Comparison of ENCODE assay signal across 2 cellular contexts in the genomic region with DNA sequence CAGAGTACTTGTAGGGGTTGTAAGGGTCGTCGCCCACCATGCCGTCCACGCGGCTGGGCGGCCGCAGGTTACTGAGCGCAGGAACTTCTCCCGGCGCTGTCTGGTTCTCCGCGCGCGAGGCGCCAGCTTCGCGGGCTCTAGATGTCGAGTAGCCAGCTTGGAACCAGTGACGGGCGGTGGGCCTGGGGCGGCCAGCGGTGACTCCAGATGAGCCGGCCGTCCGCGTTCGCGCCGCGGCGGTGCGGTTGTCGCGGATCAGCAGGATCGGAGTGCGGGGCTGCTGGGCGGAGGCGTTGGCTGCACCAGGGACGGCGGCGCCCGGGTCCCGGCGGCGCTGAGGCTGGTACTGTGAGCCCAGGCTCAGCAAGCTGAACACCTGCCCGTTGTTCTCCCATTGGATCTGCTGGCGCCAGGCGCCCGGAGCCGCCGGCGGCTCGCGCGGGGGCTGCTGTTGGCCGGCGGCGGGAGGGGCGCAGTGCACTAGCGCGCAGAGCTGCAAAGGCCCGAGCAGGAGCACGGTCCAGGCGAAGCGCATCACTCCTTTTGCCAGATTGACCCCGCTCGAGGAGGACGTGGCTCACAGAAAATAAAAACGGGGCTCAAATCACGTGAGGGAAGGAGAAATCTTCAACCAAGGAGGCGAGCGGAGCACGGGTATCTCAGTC.
TF ChIP-seq lines count a peak whose summit lies in the region.

No MANE protein-coding gene starts in this region.

TF ChIP-seq in A549, 52 proteins besides CTCF, POLR2A, EP300 and RAD21:
- no peak for TF ChIP-seq CEBPB (IDR thresholded peaks at IDR 0.05)
- TF ChIP-seq NPAS2 (CRISPR knock-in tag; IDR thresholded peaks at IDR 0.05; ENCODE audit: borderline replicate concordance), result no peak
- TF ChIP-seq, protein P1, sequence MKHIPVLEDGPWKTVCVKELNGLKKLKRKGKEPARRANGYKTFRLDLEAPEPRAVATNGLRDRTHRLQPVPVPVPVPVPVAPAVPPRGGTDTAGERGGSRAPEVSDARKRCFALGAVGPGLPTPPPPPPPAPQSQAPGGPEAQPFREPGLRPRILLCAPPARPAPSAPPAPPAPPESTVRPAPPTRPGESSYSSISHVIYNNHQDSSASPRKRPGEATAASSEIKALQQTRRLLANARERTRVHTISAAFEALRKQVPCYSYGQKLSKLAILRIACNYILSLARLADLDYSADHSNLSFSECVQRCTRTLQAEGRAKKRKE (CRISPR knock-in tag; IDR thresholded peaks at IDR 0.05; ENCODE audit: low read depth), result no peak
- no peak for TF ChIP-seq RNF2 (IDR thresholded peaks at IDR 0.05; ENCODE audit: borderline replicate concordance, low read depth)
- no peak for TF ChIP-seq CHD4 (IDR thresholded peaks at IDR 0.05; ENCODE audit: borderline replicate concordance)
- no peak for TF ChIP-seq HDAC2 (IDR thresholded peaks at IDR 0.05)
- no peak for TF ChIP-seq ZNF302 (CRISPR knock-in tag; IDR thresholded peaks at IDR 0.05)
- TF ChIP-seq HOXA7 (CRISPR knock-in tag; IDR thresholded peaks at IDR 0.05), result no peak
- TF ChIP-seq EHMT2 (IDR thresholded peaks at IDR 0.05; ENCODE audit: low read depth), result no peak
- no peak for TF ChIP-seq SREBF2 (IDR thresholded peaks at IDR 0.05)
- TF ChIP-seq HOXB13 (CRISPR knock-in tag; IDR thresholded peaks at IDR 0.05; ENCODE audit: low read depth), result no peak
- TF ChIP-seq, protein P2, sequence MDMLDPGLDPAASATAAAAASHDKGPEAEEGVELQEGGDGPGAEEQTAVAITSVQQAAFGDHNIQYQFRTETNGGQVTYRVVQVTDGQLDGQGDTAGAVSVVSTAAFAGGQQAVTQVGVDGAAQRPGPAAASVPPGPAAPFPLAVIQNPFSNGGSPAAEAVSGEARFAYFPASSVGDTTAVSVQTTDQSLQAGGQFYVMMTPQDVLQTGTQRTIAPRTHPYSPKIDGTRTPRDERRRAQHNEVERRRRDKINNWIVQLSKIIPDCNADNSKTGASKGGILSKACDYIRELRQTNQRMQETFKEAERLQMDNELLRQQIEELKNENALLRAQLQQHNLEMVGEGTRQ (IDR thresholded peaks at IDR 0.05), result no peak
- TF ChIP-seq ESRRA (IDR thresholded peaks at IDR 0.05; ENCODE audit: borderline replicate concordance, low read length), result no peak
- no peak for TF ChIP-seq HOXB5 (CRISPR knock-in tag; IDR thresholded peaks at IDR 0.05)
- TF ChIP-seq, protein P3, sequence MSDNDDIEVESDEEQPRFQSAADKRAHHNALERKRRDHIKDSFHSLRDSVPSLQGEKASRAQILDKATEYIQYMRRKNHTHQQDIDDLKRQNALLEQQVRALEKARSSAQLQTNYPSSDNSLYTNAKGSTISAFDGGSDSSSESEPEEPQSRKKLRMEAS (IDR thresholded peaks at IDR 0.05), result no peak; the same call in 1 of the 2 replicates
- TF ChIP-seq, protein P4, sequence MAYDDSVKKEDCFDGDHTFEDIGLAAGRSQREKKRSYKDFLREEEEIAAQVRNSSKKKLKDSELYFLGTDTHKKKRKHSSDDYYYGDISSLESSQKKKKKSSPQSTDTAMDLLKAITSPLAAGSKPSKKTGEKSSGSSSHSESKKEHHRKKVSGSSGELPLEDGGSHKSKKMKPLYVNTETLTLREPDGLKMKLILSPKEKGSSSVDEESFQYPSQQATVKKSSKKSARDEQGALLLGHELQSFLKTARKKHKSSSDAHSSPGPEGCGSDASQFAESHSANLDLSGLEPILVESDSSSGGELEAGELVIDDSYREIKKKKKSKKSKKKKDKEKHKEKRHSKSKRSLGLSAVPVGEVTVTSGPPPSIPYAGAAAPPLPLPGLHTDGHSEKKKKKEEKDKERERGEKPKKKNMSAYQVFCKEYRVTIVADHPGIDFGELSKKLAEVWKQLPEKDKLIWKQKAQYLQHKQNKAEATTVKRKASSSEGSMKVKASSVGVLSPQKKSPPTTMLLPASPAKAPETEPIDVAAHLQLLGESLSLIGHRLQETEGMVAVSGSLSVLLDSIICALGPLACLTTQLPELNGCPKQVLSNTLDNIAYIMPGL (CRISPR knock-in tag; IDR thresholded peaks at IDR 0.05; ENCODE audit: borderline replicate concordance), result no peak
- no peak for TF ChIP-seq RFX5 (IDR thresholded peaks at IDR 0.05)

TF ChIP-seq in IMR-90, 13 proteins besides CTCF, POLR2A, EP300 and RAD21:
- TF ChIP-seq MAZ (IDR thresholded peaks at IDR 0.05; ENCODE audit: borderline replicate concordance, low read depth, low read length) (0 out of 2 replicates have a peak, but pooled peaks have one; percentile 22), MXI1 (IDR thresholded peaks at IDR 0.05; ENCODE audit: borderline replicate concordance, low read depth, low read length) (no peak; the same call in 1 of the 2 replicates)
- TF ChIP-seq, protein P2 (IDR thresholded peaks at IDR 0.05; ENCODE audit: low read depth, low read length), result peak; percentile 61; the same call in 1 of the 2 replicates
- TF ChIP-seq, protein P5, sequence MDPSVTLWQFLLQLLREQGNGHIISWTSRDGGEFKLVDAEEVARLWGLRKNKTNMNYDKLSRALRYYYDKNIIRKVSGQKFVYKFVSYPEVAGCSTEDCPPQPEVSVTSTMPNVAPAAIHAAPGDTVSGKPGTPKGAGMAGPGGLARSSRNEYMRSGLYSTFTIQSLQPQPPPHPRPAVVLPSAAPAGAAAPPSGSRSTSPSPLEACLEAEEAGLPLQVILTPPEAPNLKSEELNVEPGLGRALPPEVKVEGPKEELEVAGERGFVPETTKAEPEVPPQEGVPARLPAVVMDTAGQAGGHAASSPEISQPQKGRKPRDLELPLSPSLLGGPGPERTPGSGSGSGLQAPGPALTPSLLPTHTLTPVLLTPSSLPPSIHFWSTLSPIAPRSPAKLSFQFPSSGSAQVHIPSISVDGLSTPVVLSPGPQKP (IDR thresholded peaks at IDR 0.05; ENCODE audit: borderline replicate concordance, low read depth, low read length), result no peak
